Comparison of ENCODE assay signal across 9 cellular contexts in genomic region chr16:24635900-24636610, GRCh38.
A peak's percentile ranks its signal among the peaks of the same experiment; 100 is the strongest.
DNase-seq lines count a peak whose midpoint lies in the region; ATAC-seq and TF ChIP-seq lines count a peak whose summit lies in the region.
"Had no signal": no experiment of that assay in that cellular context is flagged by ENCODE, and none has a peak within 500 bp of the region (broad histone marks: within the 10 kb centered on the region; RNA-seq: fewer than 3 reads in every experiment).

No MANE protein-coding gene starts in this region.

- no peaks in the 10 kb centered on the region for H3K36me3 Mint-ChIP-seq in osteocyte (ENCODE audit: unreplicated experiment)

- no peak for TF ChIP-seq CTCF in epithelial cell of proximal tubule (conservative IDR thresholded peaks at IDR 0.05; ENCODE audit: low read depth, low read length)
- TF ChIP-seq CTCF in osteocyte (IDR thresholded peaks at IDR 0.05), result no peak

- no peak overlapping the region for H3K4me3 ChIP-seq in epithelial cell of proximal tubule (ENCODE audit: low read depth, low read length)

- peak overlapping the region; percentile 80 for H3K27ac Mint-ChIP-seq in osteocyte (ENCODE audit: unreplicated experiment)

- peaks cover 3% of the 10 kb centered on the region for H3K9me3 Mint-ChIP-seq in osteocyte (ENCODE audit: unreplicated experiment)

- H3K4me3 Mint-ChIP-seq in osteocyte (ENCODE audit: unreplicated experiment), result no peak overlapping the region

- no peaks in the 10 kb centered on the region for H3K27me3 Mint-ChIP-seq in osteocyte (ENCODE audit: unreplicated experiment)

- DNase-seq in DMS 273 (lab: John Stamatoyannopoulos, UW; ENCODE audit: unreplicated experiment), result peak; percentile 91
- peak; percentile 80 to 95 for DNase-seq in NCI-H446 (lab: John Stamatoyannopoulos, UW)
- DNase-seq in epithelial cell of proximal tubule (ENCODE audit: low read depth), result peak; percentile 95
- DNase-seq in osteocyte (ENCODE audit: extremely low spot score, unreplicated experiment), result peak; percentile 94
- no peak for DNase-seq in AML-193 (lab: John Stamatoyannopoulos, UW)
- no peak for DNase-seq in T-helper 9 cell
- no peak for DNase-seq in NCI-H1417 treated with DMSO at 0.1 percent for 48 hours (lab: John Stamatoyannopoulos, UW)
- DNase-seq: stimulated activated naive CD4-positive, alpha-beta T cell had no signal

- peaks cover 43% of the 10 kb centered on the region for H3K4me1 Mint-ChIP-seq in osteocyte (ENCODE audit: unreplicated experiment)

- no peak for ATAC-seq in HG02763 (IDR thresholded peaks at IDR 0.05; ENCODE audit: unreplicated experiment)

Comparison
In these comparisons a context has a peak if more than half of its experiments do, and no peak if none do; other contexts are left out.
1. DNase-seq: peak in DMS 273 (single experiment), NCI-H446 (2 of 2), epithelial cell of proximal tubule (single experiment) and osteocyte (single experiment); none in AML-193 (0 of 2), T-helper 9 cell (single experiment) and NCI-H1417 treated with DMSO at 0.1 percent for 48 hours (single experiment).